1 cellular context compared by ENCODE assay signal in the genomic region with DNA sequence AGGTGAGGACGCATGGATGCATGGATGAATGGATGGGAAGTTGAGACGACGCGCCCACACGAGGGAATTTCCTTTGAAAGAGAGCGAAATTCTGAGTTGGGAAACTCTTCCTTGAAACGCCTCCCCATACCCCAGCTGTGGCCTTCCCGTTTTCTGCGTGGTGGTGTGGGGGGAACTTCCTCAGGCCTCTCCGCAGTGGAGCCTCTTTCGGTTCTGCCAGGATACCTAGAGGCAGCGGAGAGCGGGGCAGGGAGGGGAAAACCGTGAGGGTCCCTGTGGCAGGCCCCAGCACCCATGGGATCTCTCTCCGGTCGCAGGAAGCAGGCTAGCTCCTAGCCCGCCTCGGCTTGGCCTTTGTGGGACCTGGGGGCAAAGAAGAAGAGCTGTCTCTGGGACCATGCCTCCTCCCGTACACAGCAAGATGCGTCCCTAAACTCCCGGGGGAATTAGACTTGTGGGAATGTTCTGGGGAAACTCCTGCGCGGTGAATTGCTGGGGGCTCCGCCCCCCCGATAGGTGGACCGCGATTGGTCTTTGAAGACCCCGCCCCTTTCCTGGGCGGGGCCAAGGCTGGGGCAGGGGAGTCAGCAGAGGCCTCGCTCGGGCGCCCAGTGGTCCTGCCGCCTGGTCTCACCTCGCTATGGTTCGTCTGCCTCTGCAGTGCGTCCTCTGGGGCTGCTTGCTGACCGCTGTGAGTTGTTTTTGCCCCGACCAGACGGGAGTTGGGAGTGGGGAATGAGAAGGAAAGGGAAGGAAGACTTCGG.
TF ChIP-seq lines count a peak whose summit lies in the region.

A gene (plus strand): TSS at position 611 of the 764 bp plus-strand sequence. CDS start 30 bp downstream, at position 641.

TF ChIP-seq in HepG2, 621 proteins besides CTCF, POLR2A, EP300 and RAD21 (continued from another document):
- TF ChIP-seq SOX6 (IDR thresholded peaks at IDR 0.05) (no peak), SOX6 (CRISPR knock-in tag; IDR thresholded peaks at IDR 0.05) (no peak), HNF4G (IDR thresholded peaks at IDR 0.05; ENCODE audit: borderline replicate concordance, low read depth, low read length) (no peak), HNF4G (CRISPR knock-in tag; IDR thresholded peaks at IDR 0.05; ENCODE audit: borderline replicate concordance, low read depth) (no peak), PHF20 (CRISPR knock-in tag; IDR thresholded peaks at IDR 0.05) (no peak), TOPORS (CRISPR knock-in tag; IDR thresholded peaks at IDR 0.05) (no peak), ZSCAN25 (CRISPR knock-in tag; IDR thresholded peaks at IDR 0.05) (no peak), ZMYM4 (CRISPR knock-in tag; IDR thresholded peaks at IDR 0.05) (0 out of 2 replicates have a peak, but pooled peaks have one; percentile 12), SATB2 (CRISPR knock-in tag; IDR thresholded peaks at IDR 0.05) (no peak), FOSL1 (CRISPR knock-in tag; IDR thresholded peaks at IDR 0.05; ENCODE audit: borderline replicate concordance) (no peak), MAFK (conservative IDR thresholded peaks at IDR 0.05 in 1 of 2, IDR thresholded peaks at IDR 0.05 in 1 of 2; ENCODE audit: low read length in 2 of 2) (no peak), ZFAT (CRISPR knock-in tag; conservative IDR thresholded peaks at IDR 0.05) (no peak), KDM4B (CRISPR knock-in tag; IDR thresholded peaks at IDR 0.05) (no peak), ZNF354B (CRISPR knock-in tag; IDR thresholded peaks at IDR 0.05) (no peak), ZNF782 (CRISPR knock-in tag; IDR thresholded peaks at IDR 0.05; ENCODE audit: borderline replicate concordance) (no peak), ZFX (CRISPR knock-in tag; IDR thresholded peaks at IDR 0.05; ENCODE audit: low read depth) (peak; percentile 85), FOXO1 (CRISPR knock-in tag; IDR thresholded peaks at IDR 0.05) (no peak), HES4 (CRISPR knock-in tag; IDR thresholded peaks at IDR 0.05; ENCODE audit: borderline replicate concordance) (no peak), ZNF781 (CRISPR knock-in tag; IDR thresholded peaks at IDR 0.05; ENCODE audit: borderline replicate concordance, not compliant biosample characterization) (no peak), ZNF383 (CRISPR knock-in tag; IDR thresholded peaks at IDR 0.05; ENCODE audit: borderline replicate concordance) (no peak), ELF4 (CRISPR knock-in tag; IDR thresholded peaks at IDR 0.05; ENCODE audit: borderline replicate concordance) (no peak), ZFP1 (CRISPR knock-in tag; IDR thresholded peaks at IDR 0.05) (no peak), FOXJ3 (CRISPR knock-in tag; IDR thresholded peaks at IDR 0.05; ENCODE audit: borderline replicate concordance) (no peak), NFE2L1 (CRISPR knock-in tag; IDR thresholded peaks at IDR 0.05; ENCODE audit: borderline replicate concordance) (no peak), FOXK1 (CRISPR knock-in tag; IDR thresholded peaks at IDR 0.05; ENCODE audit: borderline replicate concordance, low read depth) (no peak), KAT8 (CRISPR knock-in tag; IDR thresholded peaks at IDR 0.05) (no peak; the same call in 1 of the 2 replicates), THYN1 (CRISPR knock-in tag; IDR thresholded peaks at IDR 0.05; ENCODE audit: borderline replicate concordance, low read depth) (0 out of 2 replicates have a peak, but pooled peaks have one; percentile 17), RBFOX2 (IDR thresholded peaks at IDR 0.05; ENCODE audit: low read depth, low read length) (peak; percentile 41; the same call in 1 of the 2 replicates), ZNF776 (CRISPR knock-in tag; IDR thresholded peaks at IDR 0.05) (no peak), TRIM24 (CRISPR knock-in tag; IDR thresholded peaks at IDR 0.05) (no peak)
- TF ChIP-seq, protein P1, sequence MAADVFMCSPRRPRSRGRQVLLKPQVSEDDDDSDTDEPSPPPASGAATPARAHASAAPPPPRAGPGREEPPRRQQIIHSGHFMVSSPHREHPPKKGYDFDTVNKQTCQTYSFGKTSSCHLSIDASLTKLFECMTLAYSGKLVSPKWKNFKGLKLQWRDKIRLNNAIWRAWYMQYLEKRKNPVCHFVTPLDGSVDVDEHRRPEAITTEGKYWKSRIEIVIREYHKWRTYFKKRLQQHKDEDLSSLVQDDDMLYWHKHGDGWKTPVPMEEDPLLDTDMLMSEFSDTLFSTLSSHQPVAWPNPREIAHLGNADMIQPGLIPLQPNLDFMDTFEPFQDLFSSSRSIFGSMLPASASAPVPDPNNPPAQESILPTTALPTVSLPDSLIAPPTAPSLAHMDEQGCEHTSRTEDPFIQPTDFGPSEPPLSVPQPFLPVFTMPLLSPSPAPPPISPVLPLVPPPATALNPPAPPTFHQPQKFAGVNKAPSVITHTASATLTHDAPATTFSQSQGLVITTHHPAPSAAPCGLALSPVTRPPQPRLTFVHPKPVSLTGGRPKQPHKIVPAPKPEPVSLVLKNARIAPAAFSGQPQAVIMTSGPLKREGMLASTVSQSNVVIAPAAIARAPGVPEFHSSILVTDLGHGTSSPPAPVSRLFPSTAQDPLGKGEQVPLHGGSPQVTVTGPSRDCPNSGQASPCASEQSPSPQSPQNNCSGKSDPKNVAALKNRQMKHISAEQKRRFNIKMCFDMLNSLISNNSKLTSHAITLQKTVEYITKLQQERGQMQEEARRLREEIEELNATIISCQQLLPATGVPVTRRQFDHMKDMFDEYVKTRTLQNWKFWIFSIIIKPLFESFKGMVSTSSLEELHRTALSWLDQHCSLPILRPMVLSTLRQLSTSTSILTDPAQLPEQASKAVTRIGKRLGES (CRISPR knock-in tag; IDR thresholded peaks at IDR 0.05; ENCODE audit: borderline replicate concordance): no peak
- TF ChIP-seq, protein P2, sequence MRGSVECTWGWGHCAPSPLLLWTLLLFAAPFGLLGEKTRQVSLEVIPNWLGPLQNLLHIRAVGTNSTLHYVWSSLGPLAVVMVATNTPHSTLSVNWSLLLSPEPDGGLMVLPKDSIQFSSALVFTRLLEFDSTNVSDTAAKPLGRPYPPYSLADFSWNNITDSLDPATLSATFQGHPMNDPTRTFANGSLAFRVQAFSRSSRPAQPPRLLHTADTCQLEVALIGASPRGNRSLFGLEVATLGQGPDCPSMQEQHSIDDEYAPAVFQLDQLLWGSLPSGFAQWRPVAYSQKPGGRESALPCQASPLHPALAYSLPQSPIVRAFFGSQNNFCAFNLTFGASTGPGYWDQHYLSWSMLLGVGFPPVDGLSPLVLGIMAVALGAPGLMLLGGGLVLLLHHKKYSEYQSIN (CRISPR knock-in tag; IDR thresholded peaks at IDR 0.05; ENCODE audit: borderline replicate concordance): no peak
- TF ChIP-seq, protein P3, sequence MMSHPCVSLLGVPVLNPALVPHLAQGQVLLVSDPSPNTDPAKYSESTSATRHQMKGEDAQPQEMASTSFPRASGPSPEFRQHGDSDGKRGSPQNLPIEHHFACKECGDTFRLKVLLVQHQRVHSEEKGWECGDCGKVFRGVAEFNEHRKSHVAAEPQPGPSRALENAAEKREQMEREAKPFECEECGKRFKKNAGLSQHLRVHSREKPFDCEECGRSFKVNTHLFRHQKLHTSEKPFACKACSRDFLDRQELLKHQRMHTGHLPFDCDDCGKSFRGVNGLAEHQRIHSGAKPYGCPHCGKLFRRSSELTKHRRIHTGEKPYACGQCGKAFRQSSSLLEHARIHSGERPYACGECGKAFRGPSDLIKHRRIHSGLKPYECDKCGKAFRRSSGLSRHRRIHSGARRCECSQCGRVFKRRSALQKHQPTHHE (CRISPR knock-in tag; IDR thresholded peaks at IDR 0.05; ENCODE audit: borderline replicate concordance): no peak
- TF ChIP-seq, protein P4, sequence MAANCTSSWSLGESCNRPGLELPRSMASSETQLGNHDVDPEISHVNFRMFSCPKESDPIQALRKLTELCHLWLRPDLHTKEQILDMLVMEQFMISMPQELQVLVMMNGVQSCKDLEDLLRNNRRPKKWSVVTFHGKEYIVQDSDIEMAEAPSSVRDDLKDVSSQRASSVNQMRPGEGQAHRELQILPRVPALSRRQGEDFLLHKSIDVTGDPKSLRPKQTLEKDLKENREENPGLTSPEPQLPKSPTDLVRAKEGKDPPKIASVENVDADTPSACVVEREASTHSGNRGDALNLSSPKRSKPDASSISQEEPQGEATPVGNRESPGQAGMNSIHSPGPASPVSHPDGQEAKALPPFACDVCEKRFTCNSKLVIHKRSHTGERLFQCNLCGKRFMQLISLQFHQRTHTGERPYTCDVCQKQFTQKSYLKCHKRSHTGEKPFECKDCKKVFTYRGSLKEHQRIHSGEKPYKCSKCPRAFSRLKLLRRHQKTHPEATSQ (CRISPR knock-in tag; IDR thresholded peaks at IDR 0.05; ENCODE audit: borderline replicate concordance): no peak
- TF ChIP-seq, protein P5, sequence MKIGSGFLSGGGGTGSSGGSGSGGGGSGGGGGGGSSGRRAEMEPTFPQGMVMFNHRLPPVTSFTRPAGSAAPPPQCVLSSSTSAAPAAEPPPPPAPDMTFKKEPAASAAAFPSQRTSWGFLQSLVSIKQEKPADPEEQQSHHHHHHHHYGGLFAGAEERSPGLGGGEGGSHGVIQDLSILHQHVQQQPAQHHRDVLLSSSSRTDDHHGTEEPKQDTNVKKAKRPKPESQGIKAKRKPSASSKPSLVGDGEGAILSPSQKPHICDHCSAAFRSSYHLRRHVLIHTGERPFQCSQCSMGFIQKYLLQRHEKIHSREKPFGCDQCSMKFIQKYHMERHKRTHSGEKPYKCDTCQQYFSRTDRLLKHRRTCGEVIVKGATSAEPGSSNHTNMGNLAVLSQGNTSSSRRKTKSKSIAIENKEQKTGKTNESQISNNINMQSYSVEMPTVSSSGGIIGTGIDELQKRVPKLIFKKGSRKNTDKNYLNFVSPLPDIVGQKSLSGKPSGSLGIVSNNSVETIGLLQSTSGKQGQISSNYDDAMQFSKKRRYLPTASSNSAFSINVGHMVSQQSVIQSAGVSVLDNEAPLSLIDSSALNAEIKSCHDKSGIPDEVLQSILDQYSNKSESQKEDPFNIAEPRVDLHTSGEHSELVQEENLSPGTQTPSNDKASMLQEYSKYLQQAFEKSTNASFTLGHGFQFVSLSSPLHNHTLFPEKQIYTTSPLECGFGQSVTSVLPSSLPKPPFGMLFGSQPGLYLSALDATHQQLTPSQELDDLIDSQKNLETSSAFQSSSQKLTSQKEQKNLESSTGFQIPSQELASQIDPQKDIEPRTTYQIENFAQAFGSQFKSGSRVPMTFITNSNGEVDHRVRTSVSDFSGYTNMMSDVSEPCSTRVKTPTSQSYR (CRISPR knock-in tag; IDR thresholded peaks at IDR 0.05; ENCODE audit: borderline replicate concordance): no peak
